In the genomic region with DNA sequence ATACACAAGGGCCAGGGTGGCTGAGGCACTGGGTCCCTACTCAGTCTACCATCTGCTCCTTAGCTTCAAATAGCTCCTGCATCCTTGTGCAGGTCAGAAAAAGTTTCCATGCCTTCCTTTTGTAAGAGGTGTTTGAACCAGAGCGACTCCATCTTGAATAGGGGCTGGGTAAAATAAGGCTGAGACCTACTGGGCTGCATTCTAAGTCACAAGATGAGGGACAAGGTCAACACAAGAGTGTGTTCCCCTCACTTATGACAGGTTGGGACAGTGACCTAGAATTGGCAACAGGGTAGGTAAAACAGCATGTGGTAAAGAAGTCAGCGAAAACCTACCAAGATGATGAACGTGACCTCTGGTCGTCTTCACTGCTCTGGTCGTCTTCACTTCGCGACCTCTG, we compare ENCODE assay signal across 8 cellular contexts.
"Had no signal": no experiment of that assay in that cellular context is flagged by ENCODE, and none has a peak within 500 bp of the region (broad histone marks: within the 10 kb centered on the region; RNA-seq: fewer than 3 reads in every experiment).

No MANE protein-coding gene starts in this region.

- H3K4me3 ChIP-seq: GM12878 had no signal

- FAIRE-seq: G401.6, GM12878, GM12891, GM12892, GM18507, GM19239 had no signal

- ATAC-seq: GM12878 had no signal

- DNase-seq: GDM1, GF-D8 had no signal
